In genomic region chr4:113328514-113328913, GRCh38 we compare ENCODE assay signal across 11 cellular contexts.
DNase-seq lines count a peak whose midpoint lies in the region; ATAC-seq, FAIRE-seq and TF ChIP-seq lines count a peak whose summit lies in the region.
"Had no signal": no experiment of that assay in that cellular context is flagged by ENCODE, and none has a peak within 500 bp of the region (broad histone marks: within the 10 kb centered on the region; RNA-seq: fewer than 3 reads in every experiment).

No MANE protein-coding gene starts in this region.

- TF ChIP-seq CTCF in D721Med (IDR thresholded peaks at IDR 0.05; ENCODE audit: insufficient read depth, missing control alignments), result peak; percentile 41
- TF ChIP-seq CTCF in VCaP (conservative IDR thresholded peaks at IDR 0.05), result peak; percentile 32; the same call in 1 of the 2 replicates

- DNase-seq in D721Med (ENCODE audit: insufficient read length, low spot score) (no peak), iris pigment epithelial cell (ENCODE audit: low read depth) (peak; percentile 2), activated T-cell treated with anti-CD3 and anti-CD28 coated beads for 4 hours (no peak), CD1c-positive myeloid dendritic cell (ENCODE audit: extremely low spot score) (no peak)
- DNase-seq in activated effector memory CD4-positive, alpha-beta T cell treated with Interleukin-2 at 50 U/mL for 16 hours, result no peak
- DNase-seq: NCI-H2081 had no signal

- FAIRE-seq in D721Med (lab: Jason Lieb, UNC), result no peak

- ATAC-seq in HG02642 (IDR thresholded peaks at IDR 0.05; ENCODE audit: poor library complexity, unreplicated experiment) (peak; percentile 64), GM19328 (IDR thresholded peaks at IDR 0.05; ENCODE audit: unreplicated experiment) (no peak)

- H3K27ac ChIP-seq in VCaP, result no peak overlapping the region
- H3K27ac ChIP-seq: epithelial cell of prostate, suprapubic skin had no signal
